17 cellular contexts compared by ENCODE assay signal in the genomic region with DNA sequence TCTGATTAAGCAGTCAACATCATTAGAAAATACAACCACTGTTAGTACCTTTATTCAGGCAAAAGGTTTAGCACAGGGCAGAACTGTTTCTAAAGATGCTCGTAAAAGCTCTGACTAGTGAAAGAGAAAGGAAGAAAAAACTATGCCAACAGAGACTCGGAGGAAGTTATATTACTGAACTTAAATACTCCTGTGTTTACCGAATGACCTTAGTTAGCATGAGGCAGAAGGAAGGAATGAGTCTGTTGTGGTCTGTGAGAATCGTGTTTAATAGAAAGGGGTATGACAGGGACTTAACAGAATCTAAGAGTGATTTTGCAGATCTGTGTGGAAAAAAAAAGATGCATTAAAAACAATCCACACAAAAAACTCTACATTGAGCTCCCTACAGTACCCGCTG.
DNase-seq lines count a peak whose midpoint lies in the region; ATAC-seq and TF ChIP-seq lines count a peak whose summit lies in the region.
"Had no signal": no experiment of that assay in that cellular context is flagged by ENCODE, and none has a peak within 500 bp of the region (broad histone marks: within the 10 kb centered on the region; RNA-seq: fewer than 3 reads in every experiment).

No MANE protein-coding gene starts in this region.

- H3K27me3 Mint-ChIP-seq in progenitor cell of endocrine pancreas, result no peaks in the 10 kb centered on the region
- peaks cover 2% of the 10 kb centered on the region for H3K27me3 Mint-ChIP-seq in glutamatergic neuron (ENCODE audit: unreplicated experiment)

- H3K9me3 Mint-ChIP-seq in progenitor cell of endocrine pancreas (ENCODE audit: low read depth) (no peaks in the 10 kb centered on the region), glutamatergic neuron (ENCODE audit: unreplicated experiment) (no peaks in the 10 kb centered on the region)
- H3K9me3 Mint-ChIP-seq: activated naive CD8-positive, alpha-beta T cell treated with anti-CD3 and anti-CD28 coated beads, Interleukin-2, amount 50 U/mL, for 24 hours; IgD-negative memory B cell; stimulated activated memory B cell treated with anti-CD40 and anti-IgM and Interleukin-4, amounts not matched to agents 10 μg/mL and 1 μg/mL and 100 μg/mL, for 72 hours had no signal

- peak overlapping the region; percentile 31 for H3K4me2 ChIP-seq in Loucy (ENCODE audit: low read depth, low read length, poor library complexity, severe bottlenecking)

- H3K9me3 ChIP-seq in Loucy (ENCODE audit: insufficient read depth, low read depth, low read length), result no peaks in the 10 kb centered on the region
- H3K9me3 ChIP-seq: SJCRH30 had no signal

- DNase-seq in EL, result peak; percentile 38
- peak; percentile 62 for DNase-seq in fibroblast of gingiva (ENCODE audit: low read depth)
- peak; percentile 71 for DNase-seq in skeletal muscle cell (ENCODE audit: low read depth)
- no peak for DNase-seq in kidney glomerular epithelial cell (lab: John Stamatoyannopoulos, UW)
- no peak for DNase-seq in progenitor cell of endocrine pancreas (ENCODE audit: low spot score, unreplicated experiment)
- no peak for DNase-seq in glutamatergic neuron
- DNase-seq: activated naive CD8-positive, alpha-beta T cell treated with anti-CD3 and anti-CD28 coated beads, Interleukin-2, amount 50 U/mL, for 24 hours; effector CD8-positive, alpha-beta T cell; hypothalamus; mesendoderm; NCI-H1694 treated with DMSO at 0.1 percent for 48 hours; posterior cingulate gyrus; SJCRH30 had no signal

- H3K36me3 ChIP-seq in Loucy (ENCODE audit: insufficient read depth, low read length), result no peaks in the 10 kb centered on the region

- H3K4me3 Mint-ChIP-seq in progenitor cell of endocrine pancreas (ENCODE audit: low read depth) (no peak overlapping the region), glutamatergic neuron (ENCODE audit: unreplicated experiment) (no peak overlapping the region)
- H3K4me3 Mint-ChIP-seq: activated naive CD8-positive, alpha-beta T cell treated with anti-CD3 and anti-CD28 coated beads, Interleukin-2, amount 50 U/mL, for 24 hours; IgD-negative memory B cell; stimulated activated memory B cell treated with anti-CD40 and anti-IgM and Interleukin-4, amounts not matched to agents 10 μg/mL and 1 μg/mL and 100 μg/mL, for 72 hours had no signal

- H3F3A ChIP-seq in Loucy (ENCODE audit: low read depth), result no peaks in the 10 kb centered on the region

- no peak overlapping the region; the same call in 1 of the 2 replicates for H2AFZ ChIP-seq in Loucy (ENCODE audit: low read length)

- H3K27ac Mint-ChIP-seq in progenitor cell of endocrine pancreas (no peak overlapping the region), glutamatergic neuron (ENCODE audit: unreplicated experiment) (no peak overlapping the region)
- H3K27ac Mint-ChIP-seq: activated naive CD8-positive, alpha-beta T cell treated with anti-CD3 and anti-CD28 coated beads, Interleukin-2, amount 50 U/mL, for 24 hours; IgD-negative memory B cell; stimulated activated memory B cell treated with anti-CD40 and anti-IgM and Interleukin-4, amounts not matched to agents 10 μg/mL and 1 μg/mL and 100 μg/mL, for 72 hours had no signal

- H3K4me1 Mint-ChIP-seq in progenitor cell of endocrine pancreas (ENCODE audit: low read depth) (peaks cover 1% of the 10 kb centered on the region), glutamatergic neuron (ENCODE audit: low read depth, unreplicated experiment) (no peaks in the 10 kb centered on the region)
- H3K4me1 Mint-ChIP-seq: activated naive CD8-positive, alpha-beta T cell treated with anti-CD3 and anti-CD28 coated beads, Interleukin-2, amount 50 U/mL, for 24 hours; IgD-negative memory B cell; stimulated activated memory B cell treated with anti-CD40 and anti-IgM and Interleukin-4, amounts not matched to agents 10 μg/mL and 1 μg/mL and 100 μg/mL, for 72 hours had no signal

- no peak for ATAC-seq in GM21619 (IDR thresholded peaks at IDR 0.05; ENCODE audit: unreplicated experiment)
- ATAC-seq: activated naive CD8-positive, alpha-beta T cell treated with anti-CD3 and anti-CD28 coated beads, Interleukin-2, amount 50 U/mL, for 24 hours; stimulated activated memory B cell treated with anti-CD40 and anti-IgM and Interleukin-4, amounts not matched to agents 10 μg/mL and 1 μg/mL and 100 μg/mL, for 72 hours had no signal

- no peak overlapping the region for H3K9ac ChIP-seq in Loucy (ENCODE audit: low read depth, low read length, poor library complexity, severe bottlenecking)

- H3K36me3 Mint-ChIP-seq in progenitor cell of endocrine pancreas (ENCODE audit: insufficient read depth) (peaks cover 1% of the 10 kb centered on the region), glutamatergic neuron (ENCODE audit: unreplicated experiment) (no peaks in the 10 kb centered on the region)
- H3K36me3 Mint-ChIP-seq: IgD-negative memory B cell; stimulated activated memory B cell treated with anti-CD40 and anti-IgM and Interleukin-4, amounts not matched to agents 10 μg/mL and 1 μg/mL and 100 μg/mL, for 72 hours had no signal

- TF ChIP-seq CTCF in Loucy (conservative IDR thresholded peaks at IDR 0.05; ENCODE audit: low read length) (no peak), progenitor cell of endocrine pancreas (IDR thresholded peaks at IDR 0.05; ENCODE audit: unreplicated experiment) (no peak), glutamatergic neuron (IDR thresholded peaks at IDR 0.05; ENCODE audit: partially characterized antibody, unreplicated experiment) (no peak)

- no peaks in the 10 kb centered on the region for H3K9me2 ChIP-seq in Loucy (replicated peaks; ENCODE audit: low read depth, low read length)

- no peaks in the 10 kb centered on the region for H4K20me1 ChIP-seq in Loucy (ENCODE audit: insufficient read depth, low read length, poor library complexity, severe bottlenecking)

- H3K4me3 ChIP-seq in Loucy (ENCODE audit: low read length, poor library complexity, severe bottlenecking) (no peak overlapping the region), skeletal muscle cell (ENCODE audit: low read depth, low read length) (no peak overlapping the region)
- H3K4me3 ChIP-seq: SJCRH30 had no signal

- no peaks in the 10 kb centered on the region for H3K79me2 ChIP-seq in Loucy (ENCODE audit: insufficient read depth, low read length)

- H3K4me1 ChIP-seq in Loucy (ENCODE audit: insufficient read depth, low read length, poor library complexity, severe bottlenecking), result no peaks in the 10 kb centered on the region
- H3K4me1 ChIP-seq: SJCRH30 had no signal

- no peaks in the 10 kb centered on the region for H3K27me3 ChIP-seq in Loucy (ENCODE audit: insufficient read depth, low read length, poor library complexity, severe bottlenecking)
- H3K27me3 ChIP-seq: SJCRH30 had no signal

Comparison
In these comparisons a context has a peak if more than half of its experiments do, and no peak if none do; other contexts are left out.
1. DNase-seq: peak in EL (single experiment), fibroblast of gingiva (single experiment) and skeletal muscle cell (single experiment); none in kidney glomerular epithelial cell (single experiment), progenitor cell of endocrine pancreas (single experiment) and glutamatergic neuron (single experiment).